1 cellular context compared by ENCODE assay signal in the genomic region with DNA sequence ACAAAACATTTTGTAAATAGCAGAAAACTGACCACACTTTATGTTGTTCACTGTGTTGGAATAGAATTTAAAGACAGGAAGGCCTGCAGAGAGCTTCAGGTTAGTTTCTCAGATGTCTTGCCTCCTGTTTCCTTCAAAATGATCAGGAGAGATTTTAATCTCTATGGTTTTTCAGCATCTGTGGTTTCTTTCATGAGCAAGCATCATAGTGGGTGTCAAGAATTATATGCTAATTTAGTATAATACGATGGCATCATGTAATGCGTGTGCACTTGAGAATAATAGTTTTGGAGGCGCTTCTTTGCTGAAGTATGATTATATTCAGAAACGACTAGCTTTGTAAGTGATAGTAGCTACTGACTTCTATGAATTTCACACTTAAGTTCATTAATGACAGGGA.
TF ChIP-seq lines count a peak whose summit lies in the region.

No MANE protein-coding gene starts in this region.

TF ChIP-seq in SK-N-SH, 30 proteins besides CTCF, POLR2A, EP300 and RAD21 (continued from another document):
- TF ChIP-seq NFIC (IDR thresholded peaks at IDR 0.05; ENCODE audit: borderline replicate concordance) (no peak), USF1 (IDR thresholded peaks at IDR 0.05; ENCODE audit: borderline replicate concordance, low read depth) (no peak), SIN3A (IDR thresholded peaks at IDR 0.05; ENCODE audit: borderline replicate concordance, low read depth, low read length) (no peak), TAF1 (IDR thresholded peaks at IDR 0.05; ENCODE audit: borderline replicate concordance, low read depth, low read length) (no peak), RXRA (IDR thresholded peaks at IDR 0.05; ENCODE audit: borderline replicate concordance, low read depth) (no peak), FOXM1 (IDR thresholded peaks at IDR 0.05; ENCODE audit: low read depth) (no peak), CHD2 (IDR thresholded peaks at IDR 0.05; ENCODE audit: low read length, partially characterized antibody) (no peak), NRF1 (IDR thresholded peaks at IDR 0.05; ENCODE audit: low read depth, low read length) (no peak), FOXJ3 (CRISPR knock-in tag; IDR thresholded peaks at IDR 0.05) (no peak), JUND (IDR thresholded peaks at IDR 0.05) (no peak), YY1 (IDR thresholded peaks at IDR 0.05; ENCODE audit: low read depth) (no peak), SMC3 (IDR thresholded peaks at IDR 0.05; ENCODE audit: low read depth, low read length) (no peak), ELF1 (IDR thresholded peaks at IDR 0.05) (no peak)
- TF ChIP-seq, protein P1, sequence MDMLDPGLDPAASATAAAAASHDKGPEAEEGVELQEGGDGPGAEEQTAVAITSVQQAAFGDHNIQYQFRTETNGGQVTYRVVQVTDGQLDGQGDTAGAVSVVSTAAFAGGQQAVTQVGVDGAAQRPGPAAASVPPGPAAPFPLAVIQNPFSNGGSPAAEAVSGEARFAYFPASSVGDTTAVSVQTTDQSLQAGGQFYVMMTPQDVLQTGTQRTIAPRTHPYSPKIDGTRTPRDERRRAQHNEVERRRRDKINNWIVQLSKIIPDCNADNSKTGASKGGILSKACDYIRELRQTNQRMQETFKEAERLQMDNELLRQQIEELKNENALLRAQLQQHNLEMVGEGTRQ (IDR thresholded peaks at IDR 0.05; ENCODE audit: borderline replicate concordance, low read depth, low read length): no peak
